Comparison of ENCODE assay signal across 8 cellular contexts in the genomic region with DNA sequence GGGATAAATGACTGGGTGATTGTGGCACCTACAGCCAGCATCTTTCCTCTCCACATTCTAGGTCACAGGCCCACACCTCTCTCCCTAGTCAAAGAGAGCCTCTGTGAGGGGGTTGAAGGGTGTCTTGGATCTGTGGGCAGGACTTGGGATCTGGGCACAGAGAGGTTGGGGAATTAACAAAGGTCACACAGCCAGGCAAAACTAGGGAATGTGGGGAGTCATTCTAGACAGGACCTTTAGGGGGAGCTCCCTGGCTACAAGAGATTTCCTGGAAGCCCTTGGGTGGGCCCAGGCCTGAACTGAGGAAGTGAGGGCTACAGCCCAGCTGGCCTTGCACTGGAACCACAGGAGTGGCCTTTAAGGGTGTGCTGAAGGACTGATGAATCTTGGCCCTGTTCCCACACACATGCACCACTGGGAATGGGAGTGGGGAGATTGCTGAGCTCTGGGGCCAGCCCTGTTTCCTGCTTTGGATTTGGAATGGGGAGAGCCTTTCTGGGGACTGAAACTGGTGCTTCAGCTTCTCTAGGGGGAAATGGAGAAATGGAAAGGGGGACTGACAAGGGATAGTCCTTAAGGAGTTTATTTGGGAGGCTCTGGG. TPM values are rescaled to one million over a fixed set of nuclear protein-coding genes. Genes with fewer than 3 reads are reported as not detected.
DNase-seq lines count a peak whose midpoint lies in the region; ATAC-seq, FAIRE-seq and TF ChIP-seq lines count a peak whose summit lies in the region.

No MANE protein-coding gene starts in this region.

- H3F3A ChIP-seq in PC-9 (ENCODE audit: insufficient read depth, low read depth) = peaks cover 46% of the 10 kb centered on the region

- no peak for FAIRE-seq in small intestine (lab: Jason Lieb, UNC)

- peak overlapping the region; percentile 77 for H3K4me2 ChIP-seq in PC-9

- intact Hi-C loops in PC-9 (cut with micrococcal nuclease; ENCODE audit: unreplicated experiment) = no loop called here

- H3K9me2 ChIP-seq in PC-9 (ENCODE audit: insufficient read depth) = no peaks in the 10 kb centered on the region

- H3K4me1 ChIP-seq in PC-9 (replicated peaks; ENCODE audit: insufficient read depth) (peaks cover 52% of the 10 kb centered on the region), small intestine (ENCODE audit: control insufficient read depth in 2 of 2, insufficient read depth in 1 of 2, low read depth in 1 of 2, low read length in 1 of 2) (peaks cover 3 to 15% of the 10 kb centered on the region in 2 donors)

- H3K4me3 ChIP-seq in H7 (ENCODE audit: insufficient read depth, low read depth, low read length) = no peak overlapping the region
- H3K4me3 ChIP-seq in PC-9 = no peak overlapping the region
- no peak overlapping the region for H3K4me3 ChIP-seq in brain microvascular endothelial cell (ENCODE audit: low read depth, low read length)
- H3K4me3 ChIP-seq in small intestine (ENCODE audit: low read depth in 1 of 2, low read length in 2 of 2) = no peak overlapping the region

- H3K27me3 ChIP-seq in H7 (ENCODE audit: control insufficient read depth, insufficient read depth, low read length) = no peaks in the 10 kb centered on the region
- H3K27me3 ChIP-seq in PC-9 (ENCODE audit: insufficient read depth, low read depth) = no peaks in the 10 kb centered on the region
- no peaks in the 10 kb centered on the region for H3K27me3 ChIP-seq in brain microvascular endothelial cell (replicated peaks)
- no peaks in the 10 kb centered on the region for H3K27me3 ChIP-seq in small intestine (ENCODE audit: control insufficient read depth in 2 of 2, insufficient read depth in 2 of 2, low read length in 2 of 2)

- H2AFZ ChIP-seq in PC-9 = no peak overlapping the region

- in situ Hi-C loops in brain microvascular endothelial cell (cut with HindIII; ENCODE audit: low pct_ligation_motif_present, low sequenced_read_pairs) = loop anchor here (25.0 kb wide), 1 partner anchor 127 kb away; no protein-coding TSS in a partner anchor

- POLR2A ChIA-PET in PC-9 (lab: Charles Lee; ENCODE audit: unreplicated experiment) = interaction anchor here (0.6 to 0.9 kb wide), 3 partner anchors 13 to 69 kb away, joined by 5 to 6 read pairs (median 5); partner anchors contain the start of gene CXXC5

- BruUV-seq in PC-9 (replicated peaks; lab: Mats Ljungman, UMichigan) = no TSS peak

- H3K27ac ChIP-seq in PC-9 (peak overlapping the region; percentile 50), brain microvascular endothelial cell (no peak overlapping the region), small intestine (ENCODE audit: low read depth in 1 of 2, low read length in 1 of 2) (peak overlapping the region; percentile 54 to 91)

- peak; percentile 91 for DNase-seq in DMS 273 (lab: John Stamatoyannopoulos, UW; ENCODE audit: unreplicated experiment)
- DNase-seq in H7 = peak; percentile 75
- peak; percentile 81 to 83 for DNase-seq in PC-9
- peak; percentile 69 for DNase-seq in brain microvascular endothelial cell
- peak; percentile 66 for DNase-seq in iPS-NIHi7 (ENCODE audit: extremely low spot score)
- peak; percentile 74 for DNase-seq in small intestine
- DNase-seq in middle frontal gyrus (ENCODE audit: extremely low spot score, low spot score) = no peak

- no peaks in the 10 kb centered on the region for H3K36me3 ChIP-seq in H7 (replicated peaks; ENCODE audit: control insufficient read depth, insufficient read depth, low read length)
- H3K36me3 ChIP-seq in PC-9 (ENCODE audit: low read depth) = no peaks in the 10 kb centered on the region
- peaks cover 4% of the 10 kb centered on the region for H3K36me3 ChIP-seq in brain microvascular endothelial cell (replicated peaks)
- peaks cover 0 to 4% of the 10 kb centered on the region in 2 donors for H3K36me3 ChIP-seq in small intestine (ENCODE audit: control insufficient read depth in 2 of 2, insufficient read depth in 2 of 2, low read length in 2 of 2)

- H3K9me3 ChIP-seq in PC-9 (ENCODE audit: insufficient read depth, low read depth) (no peaks in the 10 kb centered on the region), small intestine (ENCODE audit: control insufficient read depth, low read depth) (no peaks in the 10 kb centered on the region)

- TF ChIP-seq CTCF in PC-9 (conservative IDR thresholded peaks at IDR 0.05) = peak; percentile 66
- peak; percentile 85 for TF ChIP-seq CTCF in brain microvascular endothelial cell (IDR thresholded peaks at IDR 0.05; ENCODE audit: low read depth, low read length, missing control alignments)

- no peak for ATAC-seq in HG02571 (IDR thresholded peaks at IDR 0.05; ENCODE audit: unreplicated experiment)

- CTCF ChIA-PET in PC-9 (lab: Charles Lee) = interaction anchor here (0.5 to 2.0 kb wide), 10 partner anchors 12 to 218 kb away, joined by 3 to 16 read pairs (median 4); partner anchors contain the start of gene CXXC5

- 0 out of 2 replicates have a peak, but pooled peaks cover 3% of the 10 kb centered on the region for H4K20me1 ChIP-seq in PC-9 (ENCODE audit: insufficient read depth)

- H3K79me2 ChIP-seq in PC-9 (ENCODE audit: low read depth) = peaks cover 3% of the 10 kb centered on the region; the same call in 1 of the 2 replicates

RNA-seq across cellular contexts. Expression of gene CXXC5, which starts 12.4 kb away (rescaled TPM):
- total RNA-seq in H7 (2014; rRNA removed; shearing (Covaris generic)) = 150 and 154 TPM in 2 replicates
- total RNA-seq in PC-9 (2021) = 59.9 and 68.2 TPM in 2 replicates
- 10 to 100 TPM in 2 of 3 donors, 1 to 10 TPM in 1; 3.8 to 21.9 (median 14.6) TPM for polyA plus RNA-seq in small intestine
